Comparison of ENCODE assay signal across 9 cellular contexts in genomic region chr14:56002876-56003625, GRCh38.
DNase-seq lines count a peak whose midpoint lies in the region; ATAC-seq and TF ChIP-seq lines count a peak whose summit lies in the region.
"Had no signal": no experiment of that assay in that cellular context is flagged by ENCODE, and none has a peak within 500 bp of the region (broad histone marks: within the 10 kb centered on the region; RNA-seq: fewer than 3 reads in every experiment).

No MANE protein-coding gene starts in this region.

- H3K36me3 Mint-ChIP-seq in activated CD4-positive, alpha-beta T cell treated with anti-CD3 and anti-CD28 coated beads for 36 hours (ENCODE audit: low read depth), result no peaks in the 10 kb centered on the region
- peaks cover 11% of the 10 kb centered on the region for H3K36me3 Mint-ChIP-seq in activated naive CD8-positive, alpha-beta T cell treated with anti-CD3 and anti-CD28 coated beads, Interleukin-2, amount 50 U/mL, for 24 hours (ENCODE audit: low read depth)
- no peaks in the 10 kb centered on the region for H3K36me3 Mint-ChIP-seq in stimulated activated naive CD8-positive, alpha-beta T cell treated with anti-CD3 and anti-CD28 coated beads, Interleukin-15, Interleukin-2, amounts not matched to agents 100 ng/mL and 50 ng/mL, for 24 hours (ENCODE audit: low read depth)

- peak; percentile 72 for DNase-seq in activated CD4-positive, alpha-beta T cell treated with anti-CD3 and anti-CD28 coated beads for 36 hours
- no peak for DNase-seq in activated CD4-positive, alpha-beta T cell treated with anti-CD3 and anti-CD28 coated beads for 1 hour
- DNase-seq in NCI-H2227 treated with DMSO at 0.1 percent for 48 hours (lab: John Stamatoyannopoulos, UW) (peak; percentile 21), dorsolateral prefrontal cortex (no peak)
- peak; percentile 56 for DNase-seq in activated naive CD8-positive, alpha-beta T cell treated with anti-CD3 and anti-CD28 coated beads, Interleukin-2, amount 50 U/mL, for 24 hours

- POLR2A ChIA-PET in activated CD4-positive, alpha-beta T cell treated with anti-CD3 and anti-CD28 coated beads for 36 hours (lab: Charles Lee), result no interaction called here

- peaks cover 53% of the 10 kb centered on the region for H3K27me3 Mint-ChIP-seq in activated CD4-positive, alpha-beta T cell treated with anti-CD3 and anti-CD28 coated beads for 36 hours
- peaks cover 68% of the 10 kb centered on the region for H3K27me3 Mint-ChIP-seq in activated naive CD8-positive, alpha-beta T cell treated with anti-CD3 and anti-CD28 coated beads, Interleukin-2, amount 50 U/mL, for 24 hours
- H3K27me3 Mint-ChIP-seq in stimulated activated naive CD8-positive, alpha-beta T cell treated with anti-CD3 and anti-CD28 coated beads, Interleukin-15, Interleukin-2, amounts not matched to agents 100 ng/mL and 50 ng/mL, for 24 hours, result peaks cover 67% of the 10 kb centered on the region

- no peak overlapping the region for H3K4me3 ChIP-seq in dorsolateral prefrontal cortex
- H3K4me3 ChIP-seq: Peyer's patch had no signal

- no peak for TF ChIP-seq CTCF in dorsolateral prefrontal cortex (IDR thresholded peaks at IDR 0.05 in 54 of 56, conservative IDR thresholded peaks at IDR 0.05 in 2 of 56; ENCODE audit: low read depth in 1 of 56, partially characterized antibody in 56 of 56)

- no peak overlapping the region for H3K4me3 Mint-ChIP-seq in activated CD4-positive, alpha-beta T cell treated with anti-CD3 and anti-CD28 coated beads for 36 hours
- peak overlapping the region; percentile 15 for H3K4me3 Mint-ChIP-seq in activated naive CD8-positive, alpha-beta T cell treated with anti-CD3 and anti-CD28 coated beads, Interleukin-2, amount 50 U/mL, for 24 hours
- peak overlapping the region; percentile 57 for H3K4me3 Mint-ChIP-seq in stimulated activated naive CD8-positive, alpha-beta T cell treated with anti-CD3 and anti-CD28 coated beads, Interleukin-15, Interleukin-2, amounts not matched to agents 100 ng/mL and 50 ng/mL, for 24 hours

- CTCF ChIA-PET in activated CD4-positive, alpha-beta T cell treated with anti-CD3 and anti-CD28 coated beads for 36 hours (lab: Charles Lee), result interaction anchor here (1.2 kb wide), 1 partner anchor 486 kb away, joined by 3 read pairs; no protein-coding TSS in a partner anchor

- H3K27me3 ChIP-seq in dorsolateral prefrontal cortex, result no peaks in the 10 kb centered on the region
- H3K27me3 ChIP-seq: Peyer's patch had no signal

- H3K27ac Mint-ChIP-seq in activated CD4-positive, alpha-beta T cell treated with anti-CD3 and anti-CD28 coated beads for 36 hours, result no peak overlapping the region
- peak overlapping the region; percentile 77 for H3K27ac Mint-ChIP-seq in activated naive CD8-positive, alpha-beta T cell treated with anti-CD3 and anti-CD28 coated beads, Interleukin-2, amount 50 U/mL, for 24 hours
- peak overlapping the region; percentile 54 for H3K27ac Mint-ChIP-seq in stimulated activated naive CD8-positive, alpha-beta T cell treated with anti-CD3 and anti-CD28 coated beads, Interleukin-15, Interleukin-2, amounts not matched to agents 100 ng/mL and 50 ng/mL, for 24 hours

- H3K4me1 Mint-ChIP-seq in activated CD4-positive, alpha-beta T cell treated with anti-CD3 and anti-CD28 coated beads for 36 hours, result peaks cover 34% of the 10 kb centered on the region
- peaks cover 42% of the 10 kb centered on the region for H3K4me1 Mint-ChIP-seq in activated naive CD8-positive, alpha-beta T cell treated with anti-CD3 and anti-CD28 coated beads, Interleukin-2, amount 50 U/mL, for 24 hours
- H3K4me1 Mint-ChIP-seq in stimulated activated naive CD8-positive, alpha-beta T cell treated with anti-CD3 and anti-CD28 coated beads, Interleukin-15, Interleukin-2, amounts not matched to agents 100 ng/mL and 50 ng/mL, for 24 hours (ENCODE audit: low read depth), result peaks cover 41% of the 10 kb centered on the region

- H3K9me3 Mint-ChIP-seq in activated CD4-positive, alpha-beta T cell treated with anti-CD3 and anti-CD28 coated beads for 36 hours (ENCODE audit: low read depth), result peaks cover 2% of the 10 kb centered on the region
- H3K9me3 Mint-ChIP-seq in activated naive CD8-positive, alpha-beta T cell treated with anti-CD3 and anti-CD28 coated beads, Interleukin-2, amount 50 U/mL, for 24 hours, result peaks cover 11% of the 10 kb centered on the region
- peaks cover 8% of the 10 kb centered on the region for H3K9me3 Mint-ChIP-seq in stimulated activated naive CD8-positive, alpha-beta T cell treated with anti-CD3 and anti-CD28 coated beads, Interleukin-15, Interleukin-2, amounts not matched to agents 100 ng/mL and 50 ng/mL, for 24 hours

- no peak overlapping the region for H3K27ac ChIP-seq in dorsolateral prefrontal cortex
- H3K27ac ChIP-seq: Peyer's patch had no signal

- intact Hi-C loops in activated CD4-positive, alpha-beta T cell treated with anti-CD3 and anti-CD28 coated beads for 36 hours (cut with DNase I, micrococcal nuclease), result no loop called here
- intact Hi-C loops in dorsolateral prefrontal cortex (cut with DNase I), result no loop called here

- peak; percentile 90 for ATAC-seq in activated CD4-positive, alpha-beta T cell treated with anti-CD3 and anti-CD28 coated beads for 36 hours
- ATAC-seq in activated naive CD8-positive, alpha-beta T cell treated with anti-CD3 and anti-CD28 coated beads, Interleukin-2, amount 50 U/mL, for 24 hours, result peak; percentile 98
- ATAC-seq in GM19463 (IDR thresholded peaks at IDR 0.05; ENCODE audit: unreplicated experiment) (no peak), HG02840 (IDR thresholded peaks at IDR 0.05; ENCODE audit: low FRiP score, unreplicated experiment) (no peak)

Comparison
In these comparisons a context has a peak if more than half of its experiments do, and no peak if none do; other contexts are left out.
1. DNase-seq: peak in activated CD4-positive, alpha-beta T cell treated with anti-CD3 and anti-CD28 coated beads for 36 hours (single experiment), NCI-H2227 treated with DMSO at 0.1 percent for 48 hours (single experiment) and activated naive CD8-positive, alpha-beta T cell treated with anti-CD3 and anti-CD28 coated beads, Interleukin-2, amount 50 U/mL, for 24 hours (single experiment); none in activated CD4-positive, alpha-beta T cell treated with anti-CD3 and anti-CD28 coated beads for 1 hour (single experiment) and dorsolateral prefrontal cortex (0 of 10).
2. ATAC-seq: peak in activated CD4-positive, alpha-beta T cell treated with anti-CD3 and anti-CD28 coated beads for 36 hours (single experiment) and activated naive CD8-positive, alpha-beta T cell treated with anti-CD3 and anti-CD28 coated beads, Interleukin-2, amount 50 U/mL, for 24 hours (single experiment); none in GM19463 (single experiment) and HG02840 (single experiment).